18 cellular contexts compared by ENCODE assay signal in the genomic region with DNA sequence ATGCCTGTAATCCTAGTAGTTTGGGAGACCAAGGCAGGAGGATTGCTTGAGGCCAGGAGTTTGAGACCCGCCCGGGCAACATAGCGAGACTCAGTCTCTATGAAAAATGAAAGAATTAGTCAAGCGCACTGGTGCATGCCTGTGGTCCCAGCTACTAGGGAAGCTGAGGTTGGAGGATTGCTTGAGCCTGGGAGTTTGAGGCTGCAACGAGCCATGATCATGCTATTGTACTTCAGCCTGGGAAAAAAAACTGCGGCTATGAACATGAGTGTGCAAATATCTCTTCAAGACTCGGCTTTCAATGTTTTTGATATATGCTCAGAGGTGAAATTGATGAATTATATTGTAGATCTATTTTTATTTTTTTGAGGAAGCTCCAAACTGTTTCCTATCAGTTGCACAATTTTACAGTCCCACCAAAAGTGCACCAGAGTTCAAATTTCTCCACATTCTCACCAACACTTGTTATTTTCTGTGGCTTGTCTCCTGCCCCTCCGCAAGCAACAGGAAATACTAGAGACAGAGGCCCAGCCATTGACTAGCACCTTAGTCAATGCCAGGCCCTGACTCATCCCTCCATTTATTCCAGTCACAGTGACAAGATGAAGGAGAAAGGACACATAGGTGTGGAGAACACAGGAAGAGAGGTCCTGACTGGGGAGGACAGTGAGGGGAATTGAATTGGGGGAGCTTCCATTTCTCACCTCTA. TPM values are rescaled to one million over a fixed set of nuclear protein-coding genes. Genes with fewer than 3 reads are reported as not detected.
DNase-seq lines count a peak whose midpoint lies in the region; ATAC-seq and TF ChIP-seq lines count a peak whose summit lies in the region.
"Had no signal": no experiment of that assay in that cellular context is flagged by ENCODE, and none has a peak within 500 bp of the region (broad histone marks: within the 10 kb centered on the region; RNA-seq: fewer than 3 reads in every experiment).

No MANE protein-coding gene starts in this region.

- no peak overlapping the region for H3K27ac ChIP-seq in thyroid gland

- H3K4me1 Mint-ChIP-seq in Calu3 (ENCODE audit: low read depth, unreplicated experiment): peaks cover 28% of the 10 kb centered on the region

- 92 to 97% methylated on average over 7 to 8 of the region's 8 CpGs for WGBS in thyroid gland, 2 donors

- no peaks in the 10 kb centered on the region for H3K9me3 ChIP-seq in thyroid gland

- H3K4me1 ChIP-seq in thyroid gland: no peaks in the 10 kb centered on the region

- no TSS peak for BruUV-seq in Calu3 (replicated peaks; lab: Mats Ljungman, UMichigan)

- no peaks in the 10 kb centered on the region for H3K36me3 ChIP-seq in thyroid gland

- no peak overlapping the region for H3K4me3 Mint-ChIP-seq in Calu3 (ENCODE audit: low read depth, unreplicated experiment)
- H3K4me3 Mint-ChIP-seq: CD4-positive, CD25-positive, alpha-beta regulatory T cell had no signal

- TF ChIP-seq CTCF in Calu3 (IDR thresholded peaks at IDR 0.05; ENCODE audit: unreplicated experiment): no peak
- TF ChIP-seq CTCF in thyroid gland (IDR thresholded peaks at IDR 0.05): no peak

- in situ Hi-C loops in KBM-7 (cut with MboI; ENCODE audit: low pct_unique_long_range_greater_than_20kb, low sequenced_read_pairs): no loop called here

- no peak for DNase-seq in Calu3
- DNase-seq in KBM-7: peak; percentile 56
- peak; percentile 36 for DNase-seq in astrocyte of the hippocampus (ENCODE audit: low read depth, low spot score)
- peak; percentile 39 for DNase-seq in mesenteric fat pad (ENCODE audit: low spot score)
- DNase-seq in stimulated activated CD8-positive, alpha-beta memory T cell treated with anti-CD3 and anti-CD28 coated beads, Interleukin-4, amount 100 ng/mL, for 48 hours: no peak
- no peak for DNase-seq in thyroid gland
- DNase-seq: activated CD4-positive, alpha-beta T cell treated with anti-CD3 and anti-CD28 coated beads, Interleukin-2, amount 50 U/mL, for 48 hours; activated effector memory CD4-positive, alpha-beta T cell treated with Interleukin-2 at 50 U/mL for 16 hours; CD4-positive, CD25-positive, alpha-beta regulatory T cell; head of caudate nucleus; naive thymus-derived CD8-positive, alpha-beta T cell; NCI-H1105 treated with DMSO at 0.1 percent for 48 hours; NCI-H2227 treated with DMSO at 0.1 percent for 48 hours; T-helper 9 cell had no signal

- no peak overlapping the region for H3K4me3 ChIP-seq in thyroid gland (replicated peaks in 1 of 3)

- intact Hi-C loops in Calu3 (cut with micrococcal nuclease; ENCODE audit: unreplicated experiment): no loop called here
- intact Hi-C loops in thyroid gland (cut with DNase I): no loop called here

- H3K27ac Mint-ChIP-seq in Calu3 (ENCODE audit: unreplicated experiment): peak overlapping the region; percentile 50
- H3K27ac Mint-ChIP-seq: CD4-positive, CD25-positive, alpha-beta regulatory T cell had no signal

- H3K27me3 Mint-ChIP-seq in Calu3 (ENCODE audit: unreplicated experiment): peaks cover 14% of the 10 kb centered on the region
- H3K27me3 Mint-ChIP-seq: brain; naive thymus-derived CD8-positive, alpha-beta T cell had no signal

- H3K9me3 Mint-ChIP-seq in Calu3 (ENCODE audit: low read depth, unreplicated experiment): no peaks in the 10 kb centered on the region

- no peak for TF ChIP-seq POLR2A in thyroid gland (IDR thresholded peaks at IDR 0.05)

- H3K27me3 ChIP-seq in thyroid gland: no peaks in the 10 kb centered on the region

- peaks cover 8% of the 10 kb centered on the region for H3K36me3 Mint-ChIP-seq in Calu3 (ENCODE audit: insufficient read depth, unreplicated experiment)
- H3K36me3 Mint-ChIP-seq: brain; CD4-positive, CD25-positive, alpha-beta regulatory T cell; naive thymus-derived CD8-positive, alpha-beta T cell had no signal

- CTCF ChIA-PET in Calu3 (lab: Charles Lee): no interaction called here

- ATAC-seq in HG03342 (IDR thresholded peaks at IDR 0.05; ENCODE audit: unreplicated experiment): no peak
- no peak for ATAC-seq in GM21423 (IDR thresholded peaks at IDR 0.05; ENCODE audit: unreplicated experiment)
- ATAC-seq: left lobe of liver; naive thymus-derived CD8-positive, alpha-beta T cell had no signal

RNA-seq across cellular contexts. Expression of a gene that starts 33.1 kb away (rescaled TPM):
- 10.8 and 12.2 TPM in 2 replicates for total RNA-seq in Calu3 (2022)
- total RNA-seq in mesenteric fat pad: 8.0 TPM
- total RNA-seq in thyroid gland: 10 to 100 TPM; 11.0 to 18.1 (median 14.5) TPM

RNA-seq across cellular contexts. Expression of a gene that starts 44.9 kb away (rescaled TPM):
- 79.2 and 84.4 TPM in 2 replicates for total RNA-seq in Calu3 (2022)
- 70.9 TPM for total RNA-seq in mesenteric fat pad
- total RNA-seq in thyroid gland: 10 to 100 TPM; 34.0 to 59.4 (median 45.8) TPM

Comparison
In these comparisons a context has a peak if more than half of its experiments do, and no peak if none do; other contexts are left out.
1. DNase-seq: peak in KBM-7 (single experiment), astrocyte of the hippocampus (single experiment) and mesenteric fat pad (single experiment); none in Calu3 (single experiment), stimulated activated CD8-positive, alpha-beta memory T cell treated with anti-CD3 and anti-CD28 coated beads, Interleukin-4, amount 100 ng/mL, for 48 hours (single experiment) and thyroid gland (0 of 2).